Comparison of ENCODE assay signal across 8 cellular contexts in the genomic region with DNA sequence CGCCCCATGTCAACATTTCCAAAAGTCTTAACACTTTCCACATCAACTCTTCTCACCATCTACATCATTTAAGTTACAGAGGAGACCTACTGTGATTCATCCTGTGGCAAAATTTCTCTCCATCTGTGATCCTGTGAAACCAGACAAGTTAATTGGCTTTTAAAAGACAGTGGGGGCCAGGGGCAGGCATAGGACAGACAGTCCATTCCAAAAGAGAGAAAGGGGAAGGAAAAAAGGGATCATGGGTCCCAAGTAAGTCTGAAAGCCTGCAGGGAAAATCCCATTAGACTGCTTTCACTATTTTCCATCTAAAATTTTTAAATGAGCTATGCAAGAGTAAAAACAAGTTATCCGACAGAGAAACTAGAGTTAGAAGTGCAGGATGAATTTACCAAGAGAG.
DNase-seq lines count a peak whose midpoint lies in the region; ATAC-seq and TF ChIP-seq lines count a peak whose summit lies in the region.

No MANE protein-coding gene starts in this region.

- 71 to 72% methylated on average over 2 of the region's 2 CpGs for WGBS in esophagus, 2 donors

- peak overlapping the region; percentile 81 for H3K27ac Mint-ChIP-seq in activated naive CD4-positive, alpha-beta T cell treated with anti-CD3 and anti-CD28 coated beads, Interleukin-2, amount 50 U/mL, for 24 hours

- H3K4me3 ChIP-seq in RWPE2 (ENCODE audit: severe bottlenecking) (peak overlapping the region; percentile 79), esophagus (ENCODE audit: low read depth in 1 of 2, low read length in 2 of 2) (no peak overlapping the region), retinal pigment epithelial cell (ENCODE audit: low read length) (peak overlapping the region; percentile 91)

- no peak for ATAC-seq in RWPE2 (ENCODE audit: low read depth)
- no peak for ATAC-seq in GM21360 (IDR thresholded peaks at IDR 0.05; ENCODE audit: unreplicated experiment)
- ATAC-seq in GM21737 (IDR thresholded peaks at IDR 0.05; ENCODE audit: unreplicated experiment): no peak

- no peaks in the 10 kb centered on the region for H3K9me3 Mint-ChIP-seq in activated naive CD4-positive, alpha-beta T cell treated with anti-CD3 and anti-CD28 coated beads, Interleukin-2, amount 50 U/mL, for 24 hours

- H3K27me3 Mint-ChIP-seq in activated naive CD4-positive, alpha-beta T cell treated with anti-CD3 and anti-CD28 coated beads, Interleukin-2, amount 50 U/mL, for 24 hours: no peaks in the 10 kb centered on the region

- no peaks in the 10 kb centered on the region for H3K9me3 ChIP-seq in RWPE2 (ENCODE audit: severe bottlenecking)
- no peaks in the 10 kb centered on the region for H3K9me3 ChIP-seq in esophagus (ENCODE audit: control insufficient read depth in 2 of 2, insufficient read depth in 1 of 2, low read depth in 1 of 2, low read length in 1 of 2)

- H3K36me3 ChIP-seq in RWPE2 (ENCODE audit: low read depth) (no peaks in the 10 kb centered on the region), esophagus (ENCODE audit: control insufficient read depth in 2 of 2, insufficient read depth in 2 of 2, low read length in 1 of 2) (no peaks in the 10 kb centered on the region)

- DNase-seq in activated naive CD4-positive, alpha-beta T cell treated with Interleukin-2 at 50 U/mL for 16 hours: no peak
- no peak for DNase-seq in RWPE2 (ENCODE audit: low spot score)
- DNase-seq in retinal pigment epithelial cell (ENCODE audit: low read depth): no peak
- DNase-seq in GM13976 (ENCODE audit: low spot score): no peak

- H3K4me3 Mint-ChIP-seq in activated naive CD4-positive, alpha-beta T cell treated with anti-CD3 and anti-CD28 coated beads, Interleukin-2, amount 50 U/mL, for 24 hours: peak overlapping the region; percentile 91

- H3K27me3 ChIP-seq in RWPE2 (ENCODE audit: insufficient read depth, poor library complexity, severe bottlenecking) (no peaks in the 10 kb centered on the region), esophagus (ENCODE audit: control insufficient read depth in 1 of 2, insufficient read depth in 2 of 2, low read length in 2 of 2) (no peaks in the 10 kb centered on the region)

- H3K27ac ChIP-seq in RWPE2 (ENCODE audit: poor library complexity, severe bottlenecking) (peak overlapping the region; percentile 47), esophagus (ENCODE audit: low read depth in 2 of 2, low read length in 1 of 2) (peak overlapping the region; percentile 49 to 61)

- TF ChIP-seq CTCF in RWPE2 (IDR thresholded peaks at IDR 0.05; ENCODE audit: poor library complexity, severe bottlenecking) (no peak), retinal pigment epithelial cell (conservative IDR thresholded peaks at IDR 0.05; ENCODE audit: low read depth, low read length) (no peak), GM13976 (IDR thresholded peaks at IDR 0.05; ENCODE audit: borderline replicate concordance, control extremely low read depth, extremely low read depth, insufficient read depth, missing control alignments) (no peak)

- H3K4me1 Mint-ChIP-seq in activated naive CD4-positive, alpha-beta T cell treated with anti-CD3 and anti-CD28 coated beads, Interleukin-2, amount 50 U/mL, for 24 hours: peaks cover 26% of the 10 kb centered on the region

- no peaks in the 10 kb centered on the region for H3K36me3 Mint-ChIP-seq in activated naive CD4-positive, alpha-beta T cell treated with anti-CD3 and anti-CD28 coated beads, Interleukin-2, amount 50 U/mL, for 24 hours

- H3K4me1 ChIP-seq in RWPE2 (ENCODE audit: insufficient read depth, poor library complexity, severe bottlenecking) (peaks cover 3% of the 10 kb centered on the region), esophagus (ENCODE audit: control insufficient read depth in 2 of 2, insufficient read depth in 2 of 2, low read length in 1 of 2) (no peaks in the 10 kb centered on the region)

- in situ Hi-C loops in GM13976 (cut with MboI; ENCODE audit: low sequenced_read_pairs, unreplicated experiment): loop anchor here (10.0 kb wide), 1 partner anchor 177 kb away; no protein-coding TSS in a partner anchor

Comparison
In these comparisons a context has a peak if more than half of its experiments do, and no peak if none do; other contexts are left out.
1. H3K4me3 ChIP-seq: peak in RWPE2 (single experiment) and retinal pigment epithelial cell (single experiment); none in esophagus (0 of 2).